27 cellular contexts compared by ENCODE assay signal in genomic region chr9:32930486-32930885, GRCh38.
A peak's percentile ranks its signal among the peaks of the same experiment; 100 is the strongest.
DNase-seq lines count a peak whose midpoint lies in the region; TF ChIP-seq lines count a peak whose summit lies in the region.
"Had no signal": no experiment of that assay in that cellular context is flagged by ENCODE, and none has a peak within 500 bp of the region (broad histone marks: within the 10 kb centered on the region; RNA-seq: fewer than 3 reads in every experiment).

No MANE protein-coding gene starts in this region.

- BruUV-seq in A673 (replicated peaks; lab: Mats Ljungman, UMichigan): no TSS peak

- no peak overlapping the region for H4K12ac ChIP-seq in trophoblast cell (ENCODE audit: low read depth, low read length)

- no peak overlapping the region for H3K9ac ChIP-seq in trophoblast cell (ENCODE audit: low read length)
- H3K9ac ChIP-seq: BLaER1; BLaER1 treated with 17β-estradiol and CSF1 and Interleukin-3, amounts not matched to agents 10 nM and 100 nM had no signal

- H3K4me1 ChIP-seq in trophoblast cell (ENCODE audit: control insufficient read depth in 1 of 2, insufficient read depth in 2 of 2, low read length in 2 of 2) (no peaks in the 10 kb centered on the region), A673 (ENCODE audit: insufficient read depth, low read length, poor library complexity, severe bottlenecking) (no peaks in the 10 kb centered on the region)
- H3K4me1 ChIP-seq: A549, BE2C, BLaER1, Caco-2 had no signal

- intact Hi-C loops in A673 (cut with micrococcal nuclease; ENCODE audit: unreplicated experiment): no loop called here

- H2BK120ac ChIP-seq in trophoblast cell (ENCODE audit: insufficient read depth, low read length, poor library complexity): no peak overlapping the region

- H3K27ac ChIP-seq in trophoblast cell (ENCODE audit: low read depth, low read length) (no peak overlapping the region), A673 (ENCODE audit: low read depth, low read length, poor library complexity, severe bottlenecking) (no peak overlapping the region)
- H3K27ac ChIP-seq: 22Rv1; A549; BLaER1; BLaER1 treated with 17β-estradiol and CSF1 and Interleukin-3, amounts not matched to agents 10 nM and 100 nM; C4-2B had no signal

- H2BK5ac ChIP-seq in trophoblast cell (ENCODE audit: low read depth, low read length, poor library complexity): no peak overlapping the region

- H3K4ac ChIP-seq in trophoblast cell (ENCODE audit: low read depth, low read length): no peak overlapping the region

- TF ChIP-seq CTCF in A673 (conservative IDR thresholded peaks at IDR 0.05; ENCODE audit: low read depth, low read length): no peak

- H4K8ac ChIP-seq in trophoblast cell (ENCODE audit: low read depth, low read length): no peak overlapping the region

- CTCF ChIA-PET in A673 (lab: Charles Lee): no interaction called here

- POLR2A ChIA-PET in A673 (lab: Charles Lee; ENCODE audit: low non-redundant PET): no interaction called here

- H3K4me3 ChIP-seq in trophoblast cell (ENCODE audit: low read depth, low read length) (no peak overlapping the region), A673 (ENCODE audit: low read depth, low read length, poor library complexity, severe bottlenecking) (no peak overlapping the region)
- H3K4me3 ChIP-seq: A549; BLaER1; BLaER1 treated with 17β-estradiol and CSF1 and Interleukin-3, amounts not matched to agents 10 nM and 100 nM had no signal

- H2AK5ac ChIP-seq in trophoblast cell (ENCODE audit: low read length): no peak overlapping the region

- DNase-seq in trophoblast cell (peak; percentile 74 to 90), A673 (ENCODE audit: low spot score) (no peak)
- DNase-seq: 8988T; ACHN; AML-193; BE2C; C1 segment of cervical spinal cord; Caco-2; Calu3; CD4-positive, alpha-beta memory T cell; CD4-positive, alpha-beta T cell; CD4-positive, CD25-positive, alpha-beta regulatory T cell; CD8-positive, alpha-beta memory T cell; CD8-positive, alpha-beta T cell; COR-L47; DMS 273 treated with DMSO at 0.1 percent for 48 hours; DMS153; DMS53; DMS79; DMS79 treated with DMSO at 0.1 percent for 48 hours; DND-41; EL had no signal

- no peak overlapping the region for H4K91ac ChIP-seq in trophoblast cell (ENCODE audit: low read depth, low read length)

- no peak overlapping the region for H3K18ac ChIP-seq in trophoblast cell (ENCODE audit: low read length)

- H2AFZ ChIP-seq in trophoblast cell (ENCODE audit: insufficient read depth, low read length, poor library complexity): no peak overlapping the region

- H3K79me2 ChIP-seq in trophoblast cell (ENCODE audit: control insufficient read depth, insufficient read depth, low read length, poor library complexity): no peaks in the 10 kb centered on the region

- no peaks in the 10 kb centered on the region for H3K36me3 ChIP-seq in trophoblast cell (ENCODE audit: control insufficient read depth in 1 of 2, insufficient read depth in 2 of 2, low read length in 2 of 2)
- no peaks in the 10 kb centered on the region for H3K36me3 ChIP-seq in A673 (ENCODE audit: insufficient read depth, low read length, poor library complexity, severe bottlenecking)
- H3K36me3 ChIP-seq: BE2C; BLaER1; BLaER1 treated with 17β-estradiol and CSF1 and Interleukin-3, amounts not matched to agents 10 nM and 100 nM had no signal

- H3K9me3 ChIP-seq in trophoblast cell (ENCODE audit: insufficient read depth, low read depth, low read length) (no peaks in the 10 kb centered on the region), A673 (ENCODE audit: low read depth, low read length, poor library complexity, severe bottlenecking) (no peaks in the 10 kb centered on the region)
- H3K9me3 ChIP-seq: A549; BE2C; BLaER1; BLaER1 treated with 17β-estradiol and CSF1 and Interleukin-3, amounts not matched to agents 10 nM and 100 nM; Caco-2 had no signal

- H3K23ac ChIP-seq in trophoblast cell (ENCODE audit: low read length): no peak overlapping the region

- no peak overlapping the region for H3K4me2 ChIP-seq in trophoblast cell (ENCODE audit: low read length)
- H3K4me2 ChIP-seq: A549; BLaER1; BLaER1 treated with 17β-estradiol and CSF1 and Interleukin-3, amounts not matched to agents 10 nM and 100 nM had no signal

- H2BK12ac ChIP-seq in trophoblast cell (ENCODE audit: low read length): no peak overlapping the region

- H3K14ac ChIP-seq in trophoblast cell (ENCODE audit: low read length): no peak overlapping the region

- H3K79me1 ChIP-seq in trophoblast cell (ENCODE audit: low read length): no peaks in the 10 kb centered on the region

- no CpG with 5 or more reads among the region's 5 CpGs for whole genome bisulfite sequencing in trophoblast cell (ENCODE audit: extremely low coverage, insufficient coverage, insufficient read length)

- H3K27me3 ChIP-seq in trophoblast cell (ENCODE audit: insufficient read depth, low read length): no peaks in the 10 kb centered on the region
- H3K27me3 ChIP-seq in A673 (replicated peaks; ENCODE audit: insufficient read depth, low read depth, low read length, poor library complexity): no peaks in the 10 kb centered on the region
- H3K27me3 ChIP-seq: BE2C; BLaER1; BLaER1 treated with 17β-estradiol and CSF1 and Interleukin-3, amounts not matched to agents 10 nM and 100 nM had no signal
